ENCODE assay signal across 14 cellular contexts in genomic region chr11:72950685-72951084, GRCh38.
DNase-seq lines count a peak whose midpoint lies in the region; ATAC-seq and TF ChIP-seq lines count a peak whose summit lies in the region.
"Had no signal": no experiment of that assay in that cellular context is flagged by ENCODE, and none has a peak within 500 bp of the region (broad histone marks: within the 10 kb centered on the region; RNA-seq: fewer than 3 reads in every experiment).

No MANE protein-coding gene starts in this region.

- H3K4me2 ChIP-seq in smooth muscle cell: no peak overlapping the region

- no peaks in the 10 kb centered on the region for H3K36me3 ChIP-seq in H7 (replicated peaks; ENCODE audit: control insufficient read depth, insufficient read depth, low read length)
- H3K36me3 ChIP-seq in tibial artery: no peaks in the 10 kb centered on the region
- no peaks in the 10 kb centered on the region for H3K36me3 ChIP-seq in right lobe of liver
- no peaks in the 10 kb centered on the region for H3K36me3 ChIP-seq in smooth muscle cell (ENCODE audit: low read depth)

- H3K9me3 Mint-ChIP-seq in activated B cell treated with CpG ODN at 0.5 μM for 24 hours: no peaks in the 10 kb centered on the region
- H3K9me3 Mint-ChIP-seq in mesothelial cell of epicardium: peaks cover 10% of the 10 kb centered on the region
- H3K9me3 Mint-ChIP-seq: CD8-positive, alpha-beta T cell had no signal

- H3K4me3 ChIP-seq in H7 (ENCODE audit: insufficient read depth, low read depth, low read length) (no peak overlapping the region), tibial artery (no peak overlapping the region), right lobe of liver (no peak overlapping the region), smooth muscle cell (no peak overlapping the region)

- H3K27ac ChIP-seq in tibial artery (peak overlapping the region; percentile 4 to 27), right lobe of liver (no peak overlapping the region), smooth muscle cell (ENCODE audit: low read depth) (no peak overlapping the region)

- TF ChIP-seq POLR2A in right lobe of liver (IDR thresholded peaks at IDR 0.05): no peak

- H3K9ac ChIP-seq in smooth muscle cell (ENCODE audit: low read depth): no peak overlapping the region

- H3K27me3 ChIP-seq in H7 (ENCODE audit: control insufficient read depth, insufficient read depth, low read length) (no peaks in the 10 kb centered on the region), tibial artery (no peaks in the 10 kb centered on the region), right lobe of liver (no peaks in the 10 kb centered on the region), smooth muscle cell (ENCODE audit: low read depth) (no peaks in the 10 kb centered on the region)

- H3K27me3 Mint-ChIP-seq in activated B cell treated with CpG ODN at 0.5 μM for 24 hours: no peaks in the 10 kb centered on the region
- H3K27me3 Mint-ChIP-seq in mesothelial cell of epicardium (ENCODE audit: low read depth): no peaks in the 10 kb centered on the region

- H2AFZ ChIP-seq in smooth muscle cell (ENCODE audit: low read depth): no peak overlapping the region

- POLR2A ChIA-PET in activated B cell treated with CpG ODN at 0.5 μM for 24 hours (lab: Charles Lee): interaction anchor here (0.6 to 1.6 kb wide), 2 partner anchors 14 to 44 kb away, joined by 3 to 6 read pairs; no protein-coding TSS in a partner anchor

- ATAC-seq in activated B cell treated with CpG ODN at 0.5 μM for 24 hours (ENCODE audit: low read depth) (no peak), right lobe of liver (no peak)
- ATAC-seq: CD8-positive, alpha-beta T cell; SK-N-SH treated with all-trans-retinoic acid at 6 μM for 48 hours had no signal

- no peaks in the 10 kb centered on the region for H4K20me1 ChIP-seq in smooth muscle cell (ENCODE audit: low read depth)

- CTCF ChIA-PET in activated B cell treated with CpG ODN at 0.5 μM for 24 hours (lab: Charles Lee): interaction anchor here (1.2 kb wide), 2 partner anchors 25 to 31 kb away, joined by 3 read pairs; no protein-coding TSS in a partner anchor

- DNase-seq in H7: peak; percentile 46
- no peak for DNase-seq in activated B cell treated with CpG ODN at 0.5 μM for 24 hours
- peak; percentile 52 for DNase-seq in iPS-NIHi11 (ENCODE audit: low spot score)
- no peak for DNase-seq in tibial artery
- DNase-seq in right lobe of liver: no peak
- DNase-seq in mesothelial cell of epicardium (ENCODE audit: low spot score in 2 of 2, unreplicated experiment in 2 of 2): no peak
- no peak for DNase-seq in smooth muscle cell (lab: John Stamatoyannopoulos, UW; ENCODE audit: unreplicated experiment)
- DNase-seq: CD8-positive, alpha-beta T cell; DMS79; NCI-H1105 treated with DMSO at 0.1 percent for 48 hours; NCI-H187 treated with DMSO at 0.1 percent for 48 hours; OCI-M1; SHP77 treated with DMSO at 0.1 percent for 48 hours had no signal

- H3F3A ChIP-seq in smooth muscle cell (ENCODE audit: low read depth): no peaks in the 10 kb centered on the region

- H3K9me3 ChIP-seq in tibial artery: no peaks in the 10 kb centered on the region
- H3K9me3 ChIP-seq in right lobe of liver: no peaks in the 10 kb centered on the region
- no peaks in the 10 kb centered on the region for H3K9me3 ChIP-seq in smooth muscle cell (replicated peaks; ENCODE audit: low read depth)

- H3K4me1 Mint-ChIP-seq in activated B cell treated with CpG ODN at 0.5 μM for 24 hours: peaks cover 64% of the 10 kb centered on the region
- H3K4me1 Mint-ChIP-seq in mesothelial cell of epicardium: no peaks in the 10 kb centered on the region

- H3K4me3 Mint-ChIP-seq in activated B cell treated with CpG ODN at 0.5 μM for 24 hours (no peak overlapping the region), mesothelial cell of epicardium (no peak overlapping the region)
- H3K4me3 Mint-ChIP-seq: CD8-positive, alpha-beta T cell had no signal

- H3K27ac Mint-ChIP-seq in activated B cell treated with CpG ODN at 0.5 μM for 24 hours (peak overlapping the region; percentile 90), mesothelial cell of epicardium (no peak overlapping the region)
- H3K27ac Mint-ChIP-seq: CD8-positive, alpha-beta T cell had no signal

- TF ChIP-seq CTCF in activated B cell treated with CpG ODN at 0.5 μM for 24 hours (IDR thresholded peaks at IDR 0.05) (no peak), tibial artery (IDR thresholded peaks at IDR 0.05) (no peak), right lobe of liver (IDR thresholded peaks at IDR 0.05) (no peak), mesothelial cell of epicardium (IDR thresholded peaks at IDR 0.05; ENCODE audit: unreplicated experiment) (no peak), smooth muscle cell (IDR thresholded peaks at IDR 0.05; ENCODE audit: borderline replicate concordance, insufficient read depth, poor library complexity, severe bottlenecking) (no peak)

- intact Hi-C loops in activated B cell treated with CpG ODN at 0.5 μM for 24 hours (cut with micrococcal nuclease): loop anchor here (10.0 kb wide), 1 partner anchor 54 kb away; no protein-coding TSS in a partner anchor
- intact Hi-C loops in tibial artery (cut with DNase I; ENCODE audit: low total_unique reads): no loop called here
- intact Hi-C loops in right lobe of liver (cut with DNase I): no loop called here

- H3K79me2 ChIP-seq in smooth muscle cell (ENCODE audit: low read depth): no peaks in the 10 kb centered on the region

- H3K36me3 Mint-ChIP-seq in activated B cell treated with CpG ODN at 0.5 μM for 24 hours (ENCODE audit: low read depth) (peaks cover 35% of the 10 kb centered on the region), mesothelial cell of epicardium (peaks cover 7% of the 10 kb centered on the region)

- 100% methylated on average over 1 of the region's 3 CpGs for WGBS in right lobe of liver (ENCODE audit: insufficient coverage, low coverage, low lambda C conversion rate, missing lambda C conversion rate)
- WGBS in smooth muscle cell (ENCODE audit: low lambda C conversion rate): 80% methylated on average over 3 of the region's 3 CpGs

- H3K4me1 ChIP-seq in tibial artery: peaks cover 0 to 21% (median 4%) of the 10 kb centered on the region in 4 donors
- peaks cover 0 to 11% (median 0%) of the 10 kb centered on the region in 4 donors for H3K4me1 ChIP-seq in right lobe of liver
- H3K4me1 ChIP-seq in smooth muscle cell (ENCODE audit: low read depth): peaks cover 6% of the 10 kb centered on the region

Comparison
In these comparisons a context has a peak if more than half of its experiments do, and no peak if none do; other contexts are left out.
1. DNase-seq: peak in H7 (single experiment) and iPS-NIHi11 (single experiment); none in activated B cell treated with CpG ODN at 0.5 μM for 24 hours (single experiment), tibial artery (0 of 2), right lobe of liver (0 of 3), mesothelial cell of epicardium (0 of 2) and smooth muscle cell (single experiment).
2. H3K27ac ChIP-seq: peak in tibial artery (2 of 2); none in right lobe of liver (0 of 3) and smooth muscle cell (single experiment).